8 cellular contexts compared by ENCODE assay signal in genomic region chr6:158644227-158645063, GRCh38. TPM values are rescaled to one million over a fixed set of nuclear protein-coding genes. Genes with fewer than 3 reads are reported as not detected.
DNase-seq lines count a peak whose midpoint lies in the region; ATAC-seq and TF ChIP-seq lines count a peak whose summit lies in the region.

Gene DYNLT1 (minus strand): TSS chr6:158644743. CDS start chr6:158644708, 35 bp downstream.

- peaks cover 30% of the 10 kb centered on the region for H3K36me3 ChIP-seq in endodermal cell (ENCODE audit: control insufficient read depth, insufficient read depth, low read length)

- peak within 1 kb of the TSS; percentile 90 for H3K4me3 ChIP-seq in endodermal cell (ENCODE audit: low read length)

- H3K9me3 ChIP-seq in endodermal cell (ENCODE audit: control insufficient read depth, low read length), result no peaks in the 10 kb centered on the region

- DNase-seq in COLO668 (lab: John Stamatoyannopoulos, UW; ENCODE audit: unreplicated experiment) (peak; percentile 84), HPDE6-E6E7 (ENCODE audit: extremely low spot score) (peak; percentile 74), NOMO-1 treated with dmso at 0.1 percent for 144 hours (lab: John Stamatoyannopoulos, UW; ENCODE audit: unreplicated experiment) (peak; percentile 75), endodermal cell (peak; percentile 98), mesenteric fat pad (ENCODE audit: low spot score) (peak; percentile 99)
- peak; percentile 71 for DNase-seq in activated CD8-positive, alpha-beta memory T cell treated with anti-CD3 and anti-CD28 coated beads, Interleukin-2, amount 50 U/mL, for 24 hours (ENCODE audit: extremely low read depth)
- DNase-seq in stimulated activated CD8-positive, alpha-beta memory T cell treated with anti-CD3 and anti-CD28 coated beads, Interleukin-15, amount 100 ng/mL, for 24 hours (ENCODE audit: low read depth), result peak; percentile 85

- WGBS in endodermal cell (ENCODE audit: insufficient coverage in 1 of 2, insufficient read length in 1 of 2), 2 experiments, result 0% methylated on average over 50 to 82 of the region's 82 CpGs

- peak within 1 kb of the TSS; percentile 84 for H3K4me3 Mint-ChIP-seq in endodermal cell

- H3K27ac Mint-ChIP-seq in endodermal cell, result peak within 1 kb of the TSS; percentile 95

- no peak for TF ChIP-seq CTCF in endodermal cell (conservative IDR thresholded peaks at IDR 0.05)

- ATAC-seq in GM19463 (IDR thresholded peaks at IDR 0.05; ENCODE audit: unreplicated experiment), result peak; percentile 54

- peaks cover 25% of the 10 kb centered on the region for H3K27me3 Mint-ChIP-seq in endodermal cell (ENCODE audit: insufficient read depth)

- H3K36me3 Mint-ChIP-seq in endodermal cell (ENCODE audit: low read depth), result peaks cover 8% of the 10 kb centered on the region

- H3K27ac ChIP-seq in endodermal cell (ENCODE audit: low read depth, low read length), result peak within 1 kb of the TSS; percentile 87

- no peaks in the 10 kb centered on the region for H3K9me3 Mint-ChIP-seq in endodermal cell

- H3K27me3 ChIP-seq in endodermal cell (ENCODE audit: control insufficient read depth, insufficient read depth, low read length, poor library complexity, severe bottlenecking), result peaks cover 11% of the 10 kb centered on the region

- H3K4me1 Mint-ChIP-seq in endodermal cell, result peaks cover 35% of the 10 kb centered on the region

- peak within 1 kb of the TSS; percentile 93 for H3K9ac ChIP-seq in endodermal cell (ENCODE audit: extremely low read depth, low read length, poor library complexity, severe bottlenecking)

- peaks cover 3% of the 10 kb centered on the region for H3K4me1 ChIP-seq in endodermal cell (ENCODE audit: control insufficient read depth, insufficient read depth, low read length)

RNA-seq across cellular contexts. Expression of gene DYNLT1, which starts in this region (rescaled TPM):
- 100 to 1,000 TPM; 112 to 148 TPM for total RNA-seq in endodermal cell
- 172 TPM for polyA plus RNA-seq in endodermal cell (2013, experiment 1 of 2)
- 168 TPM for polyA plus RNA-seq in endodermal cell (2013, experiment 2 of 2)
- total RNA-seq in mesenteric fat pad, result 95.1 TPM

Comparison
In these comparisons a context has a peak if more than half of its experiments do, and no peak if none do; other contexts are left out.
1. Peak in every context shown above with its lines: DNase-seq, ATAC-seq, H3K4me3 ChIP-seq and H3K27ac ChIP-seq.